Comparison of ENCODE assay signal across 10 cellular contexts in the genomic region with DNA sequence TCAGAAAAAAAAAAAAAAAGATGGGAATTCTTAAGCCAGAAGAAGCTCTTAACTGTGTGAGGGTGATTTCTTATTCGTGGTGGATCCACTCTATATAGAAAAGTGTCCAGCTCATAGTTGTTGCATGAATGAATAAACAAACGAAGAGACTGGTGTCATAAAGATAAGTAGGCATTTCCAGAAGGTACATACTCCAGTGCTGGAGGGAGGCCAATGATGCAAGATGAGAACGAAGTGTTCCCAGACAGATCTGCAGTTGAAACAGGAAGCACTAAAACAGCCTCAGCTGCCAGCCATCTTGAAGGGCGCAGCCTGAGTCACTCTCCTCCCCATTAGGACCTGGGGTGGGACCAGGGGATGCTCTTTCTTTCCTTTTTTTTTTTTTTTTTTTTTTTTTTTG. TPM values are rescaled to one million over a fixed set of nuclear protein-coding genes. Genes with fewer than 3 reads are reported as not detected.
DNase-seq lines count a peak whose midpoint lies in the region; ATAC-seq and TF ChIP-seq lines count a peak whose summit lies in the region.
"Had no signal": no experiment of that assay in that cellular context is flagged by ENCODE, and none has a peak within 500 bp of the region (broad histone marks: within the 10 kb centered on the region; RNA-seq: fewer than 3 reads in every experiment).

No MANE protein-coding gene starts in this region.

- H3K9me3 ChIP-seq in prostate gland, result no peaks in the 10 kb centered on the region
- H3K9me3 ChIP-seq: thoracic aorta had no signal

- no peak for TF ChIP-seq CTCF in prostate gland (IDR thresholded peaks at IDR 0.05)

- H3K27ac ChIP-seq in epithelial cell of prostate (peak overlapping the region; percentile 78), prostate gland (peak overlapping the region; percentile 11 to 29)
- H3K27ac ChIP-seq: neural progenitor cell, thoracic aorta had no signal

- H3K4me3 ChIP-seq in prostate gland, result no peak overlapping the region
- H3K4me3 ChIP-seq: neural progenitor cell, thoracic aorta had no signal

- H3K27me3 ChIP-seq in prostate gland (replicated peaks; ENCODE audit: insufficient read depth), result peaks cover 7% of the 10 kb centered on the region
- H3K27me3 ChIP-seq: neural progenitor cell had no signal

- DNase-seq in EL (peak; percentile 82), NCI-H226 (peak; percentile 83), epithelial cell of prostate (ENCODE audit: low read depth, low spot score) (peak; percentile 50), prostate gland (ENCODE audit: low spot score) (peak; percentile 93), SKM-1 (lab: John Stamatoyannopoulos, UW; ENCODE audit: unreplicated experiment) (no peak), NCI-H526 (lab: John Stamatoyannopoulos, UW) (no peak)
- DNase-seq in stimulated activated CD4-positive, alpha-beta T cell treated with anti-CD3 and anti-CD28 coated beads, Interleukin-15, amount 100 ng/mL, for 24 hours, result no peak

- intact Hi-C loops in prostate gland (cut with DNase I), result loop anchor here (5.0 kb wide), 1 partner anchor 71 kb away; no protein-coding TSS in a partner anchor

- 8% methylated on average over 4 of the region's 4 CpGs for WGBS in prostate gland

- H3K4me1 ChIP-seq in prostate gland (replicated peaks), result no peaks in the 10 kb centered on the region

- no peak for ATAC-seq in HG02763 (IDR thresholded peaks at IDR 0.05; ENCODE audit: unreplicated experiment)

- no peaks in the 10 kb centered on the region for H3K36me3 ChIP-seq in prostate gland
- H3K36me3 ChIP-seq: neural progenitor cell, thoracic aorta had no signal

- no peak for TF ChIP-seq POLR2A in prostate gland (IDR thresholded peaks at IDR 0.05)

RNA-seq across cellular contexts. Expression of a gene that starts 47.4 kb away (rescaled TPM):
- total RNA-seq in prostate gland, result 100 to 1,000 TPM in 1 of 2 donors, 10 to 100 TPM in 1; 12.2 to 117 TPM

Comparison
In these comparisons a context has a peak if more than half of its experiments do, and no peak if none do; other contexts are left out.
1. DNase-seq: peak in EL (single experiment), NCI-H226 (single experiment), epithelial cell of prostate (single experiment) and prostate gland (single experiment); none in SKM-1 (single experiment), NCI-H526 (0 of 2) and stimulated activated CD4-positive, alpha-beta T cell treated with anti-CD3 and anti-CD28 coated beads, Interleukin-15, amount 100 ng/mL, for 24 hours (single experiment).